16 cellular contexts compared by ENCODE assay signal in the genomic region with DNA sequence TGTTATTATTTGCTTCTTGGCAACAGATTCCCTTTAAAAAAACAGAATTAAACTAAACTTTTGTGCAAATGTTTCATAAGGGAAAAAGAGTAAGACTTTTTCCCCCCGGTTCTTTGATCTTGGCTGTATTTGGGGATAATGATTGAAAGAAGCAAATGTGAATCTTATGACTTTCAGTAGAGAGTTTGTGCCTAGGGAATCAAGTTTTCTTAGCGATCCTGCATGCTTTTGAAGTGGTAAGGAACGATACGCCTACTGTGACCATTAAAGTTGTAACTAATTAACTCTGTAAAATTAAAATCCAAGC.
"Had no signal": no experiment of that assay in that cellular context is flagged by ENCODE, and none has a peak within 500 bp of the region (broad histone marks: within the 10 kb centered on the region; RNA-seq: fewer than 3 reads in every experiment).

No MANE protein-coding gene starts in this region.

- H3K36me3 Mint-ChIP-seq: WTC11 had no signal

- H3K27me3 Mint-ChIP-seq: activated CD4-positive, alpha-beta T cell treated with anti-CD3 and anti-CD28 coated beads, Interleukin-2, amount 10 ng/mL, durations not matched to agents 24 days and 14 days; effector memory CD8-positive, alpha-beta T cell had no signal

- H3K4me1 Mint-ChIP-seq: WTC11 had no signal

- H3K27ac ChIP-seq: adrenal gland, body of pancreas, neutrophil, transverse colon had no signal

- H3K4me3 Mint-ChIP-seq: activated CD4-positive, alpha-beta T cell treated with anti-CD3 and anti-CD28 coated beads, Interleukin-2, amount 10 ng/mL, durations not matched to agents 24 days and 14 days; effector memory CD8-positive, alpha-beta T cell; T-helper 1 cell treated with Interleukin-12 subunit alpha and Interleukin-12 subunit beta and Interleukin-4 antibody, amounts not matched to agents 30 μg/mL and 1 μg/mL, for 36 hours; WTC11 had no signal

- H3K27ac Mint-ChIP-seq: activated CD4-positive, alpha-beta T cell treated with anti-CD3 and anti-CD28 coated beads, Interleukin-2, amount 10 ng/mL, durations not matched to agents 24 days and 14 days; activated T-helper 2 cell treated with anti-CD3 and anti-CD28 coated beads, Interferon-gamma antibody, Interleukin-2, Interleukin-4, amounts not matched to agents 10 μg/mL and 5 μg/mL and 100 μg/mL, durations not matched to agents 14 hours and 24 hours and 36 hours; effector memory CD8-positive, alpha-beta T cell; T-helper 1 cell treated with Interleukin-12 subunit alpha and Interleukin-12 subunit beta and Interleukin-4 antibody, amounts not matched to agents 30 μg/mL and 1 μg/mL, for 36 hours; WTC11 had no signal

- H3K9me3 Mint-ChIP-seq: activated CD4-positive, alpha-beta T cell treated with anti-CD3 and anti-CD28 coated beads, Interleukin-2, amount 10 ng/mL, durations not matched to agents 24 days and 14 days; activated T-helper 2 cell treated with anti-CD3 and anti-CD28 coated beads, Interferon-gamma antibody, Interleukin-2, Interleukin-4, amounts not matched to agents 10 μg/mL and 5 μg/mL and 100 μg/mL, durations not matched to agents 14 hours and 24 hours and 36 hours; effector memory CD8-positive, alpha-beta T cell; T-helper 1 cell treated with Interleukin-12 subunit alpha and Interleukin-12 subunit beta and Interleukin-4 antibody, amounts not matched to agents 30 μg/mL and 1 μg/mL, for 36 hours had no signal

- H3K9me3 ChIP-seq: body of pancreas, neutrophil, transverse colon had no signal

- H3K4me1 ChIP-seq: body of pancreas had no signal

- H3K27me3 ChIP-seq: adrenal gland, body of pancreas, neutrophil, transverse colon had no signal

- ATAC-seq: body of pancreas; effector memory CD8-positive, alpha-beta T cell; WTC11 had no signal

- H3K36me3 ChIP-seq: adrenal gland, neutrophil, transverse colon had no signal

- DNase-seq: activated CD4-positive, alpha-beta T cell treated with anti-CD3 and anti-CD28 coated beads, Interleukin-2, amount 10 ng/mL, durations not matched to agents 24 days and 14 days; activated CD8-positive, alpha-beta memory T cell treated with anti-CD3 and anti-CD28 coated beads for 24 hours; activated naive CD4-positive, alpha-beta T cell treated with anti-CD3 and anti-CD28 coated beads, Interleukin-2, amount 50 U/mL, for 16 hours; activated T-cell treated with anti-CD3 and anti-CD28 coated beads for 4 hours; adrenal gland; body of pancreas; central memory CD4-positive, alpha-beta T cell; effector memory CD8-positive, alpha-beta T cell; hippocampal formation; kidney glomerular epithelial cell; posterior cingulate gyrus; transverse colon had no signal

- H3K4me3 ChIP-seq: adrenal gland, body of pancreas, transverse colon had no signal
